2 cellular contexts compared by ENCODE assay signal in genomic region chr16:88804552-88805339, GRCh38.
TF ChIP-seq lines count a peak whose summit lies in the region.

No MANE protein-coding gene starts in this region.

TF ChIP-seq in A549, 52 proteins besides CTCF, POLR2A, EP300 and RAD21:
- TF ChIP-seq ZFP36 (IDR thresholded peaks at IDR 0.05; ENCODE audit: borderline replicate concordance, partially characterized antibody) (no peak), MYC (IDR thresholded peaks at IDR 0.05; ENCODE audit: borderline replicate concordance, low read length) (no peak), HOXB5 (CRISPR knock-in tag; IDR thresholded peaks at IDR 0.05) (no peak), BCL3 (IDR thresholded peaks at IDR 0.05) (no peak), KDM5A (IDR thresholded peaks at IDR 0.05) (no peak), CEBPB (IDR thresholded peaks at IDR 0.05) (no peak), TFCP2L1 (CRISPR knock-in tag; IDR thresholded peaks at IDR 0.05) (no peak), HOXB13 (CRISPR knock-in tag; IDR thresholded peaks at IDR 0.05; ENCODE audit: low read depth) (no peak), JUN (IDR thresholded peaks at IDR 0.05) (no peak), GATA3 (IDR thresholded peaks at IDR 0.05; ENCODE audit: borderline replicate concordance) (no peak), REST (IDR thresholded peaks at IDR 0.05) (no peak), EHF (CRISPR knock-in tag; IDR thresholded peaks at IDR 0.05) (no peak), HDAC2 (IDR thresholded peaks at IDR 0.05) (no peak), ATOH8 (CRISPR knock-in tag; IDR thresholded peaks at IDR 0.05; ENCODE audit: low read depth) (no peak), SMC3 (IDR thresholded peaks at IDR 0.05) (no peak), NR3C1 (IDR thresholded peaks at IDR 0.05) (no peak), FOXS1 (CRISPR knock-in tag; IDR thresholded peaks at IDR 0.05) (no peak), TP53 (CRISPR knock-in tag; IDR thresholded peaks at IDR 0.05) (no peak)

TF ChIP-seq in endothelial cell of umbilical vein, 7 proteins besides CTCF, POLR2A, EP300 and RAD21:
- TF ChIP-seq JUN (IDR thresholded peaks at IDR 0.05; ENCODE audit: borderline replicate concordance, insufficient read depth, insufficient read length, low read depth) (no peak), FOS (IDR thresholded peaks at IDR 0.05; ENCODE audit: borderline replicate concordance, insufficient read depth, low read length) (no peak), POLR2AphosphoS5 (IDR thresholded peaks at IDR 0.05; ENCODE audit: insufficient read depth, low read depth, low read length) (no peak), MYC (IDR thresholded peaks at IDR 0.05; ENCODE audit: low read depth, low read length) (no peak), MAX (IDR thresholded peaks at IDR 0.05; ENCODE audit: insufficient read depth, insufficient read length) (no peak), GATA2 (IDR thresholded peaks at IDR 0.05; ENCODE audit: insufficient read depth, insufficient read length, low read depth, low read length) (no peak), EZH2 (IDR thresholded peaks at IDR 0.05; ENCODE audit: borderline replicate concordance, low read depth, low read length, severe bottlenecking) (no peak)
